Comparison of ENCODE assay signal across 9 cellular contexts in the genomic region with DNA sequence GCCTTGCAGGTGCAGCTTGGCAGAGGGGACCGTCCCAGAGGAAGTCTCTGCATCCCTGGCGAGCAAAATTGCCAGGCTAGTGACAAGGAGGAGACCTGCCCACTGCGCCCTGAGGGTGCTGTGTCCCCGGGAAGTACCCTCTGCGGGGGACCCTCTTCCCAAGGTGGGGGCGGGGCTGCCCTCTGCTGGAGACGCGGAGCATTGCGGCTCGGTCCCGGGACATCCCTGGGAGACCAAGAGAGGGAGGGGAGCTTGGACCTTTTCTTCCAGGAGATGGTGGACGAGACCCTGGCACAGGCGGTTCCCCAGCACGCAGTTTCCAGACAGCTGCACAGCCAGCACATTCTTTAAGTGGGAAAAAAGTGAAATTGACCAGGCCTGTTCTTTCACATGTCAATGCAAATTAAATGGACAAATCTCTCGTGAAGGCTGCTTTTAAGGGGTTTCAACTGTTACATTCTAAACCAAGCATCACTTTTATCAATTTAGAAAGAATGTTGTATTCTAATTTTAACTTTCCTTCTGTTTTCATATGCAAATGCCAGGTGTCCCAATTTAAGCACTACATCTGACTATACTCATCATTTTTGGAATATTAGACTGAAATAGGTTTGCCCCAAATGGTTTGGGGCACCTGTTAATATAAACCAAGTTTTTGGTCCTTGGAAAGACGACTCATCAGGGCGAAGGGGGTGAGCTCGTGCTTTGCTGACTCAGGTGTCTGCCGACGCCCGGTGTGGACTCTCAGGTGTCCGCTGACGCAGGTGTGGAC.
DNase-seq lines count a peak whose midpoint lies in the region; ATAC-seq, FAIRE-seq and TF ChIP-seq lines count a peak whose summit lies in the region.
"Had no signal": no experiment of that assay in that cellular context is flagged by ENCODE, and none has a peak within 500 bp of the region (broad histone marks: within the 10 kb centered on the region; RNA-seq: fewer than 3 reads in every experiment).

No MANE protein-coding gene starts in this region.

- H3K79me2 ChIP-seq in KMS-11 (ENCODE audit: insufficient read depth, low read depth): no peaks in the 10 kb centered on the region

- ATAC-seq in activated CD8-positive, alpha-beta T cell treated with anti-CD3 and anti-CD28 coated beads, Interleukin-2, amount 10 ng/mL, durations not matched to agents 7 days and 5 days: no peak
- ATAC-seq in HG03045 (IDR thresholded peaks at IDR 0.05; ENCODE audit: unreplicated experiment): no peak

- FAIRE-seq in RCC 7860 (lab: Jason Lieb, UNC): no peak

- TF ChIP-seq CTCF in KMS-11 (conservative IDR thresholded peaks at IDR 0.05; ENCODE audit: low read depth, low read length) (peak; percentile 66), epithelial cell of esophagus (IDR thresholded peaks at IDR 0.05; ENCODE audit: insufficient read depth, low read depth, low read length, missing control alignments) (peak; percentile 64), progenitor cell of endocrine pancreas (IDR thresholded peaks at IDR 0.05; ENCODE audit: unreplicated experiment) (peak; percentile 90)

- H3K27ac Mint-ChIP-seq in activated CD8-positive, alpha-beta T cell treated with anti-CD3 and anti-CD28 coated beads, Interleukin-2, amount 10 ng/mL, durations not matched to agents 7 days and 5 days: no peak overlapping the region
- H3K27ac Mint-ChIP-seq in progenitor cell of endocrine pancreas: no peak overlapping the region
- H3K27ac Mint-ChIP-seq: T-helper 1 cell treated with Interleukin-12 subunit alpha and Interleukin-12 subunit beta and Interleukin-4 antibody, amounts not matched to agents 30 μg/mL and 1 μg/mL, for 36 hours had no signal

- no peak overlapping the region for H3K4me3 Mint-ChIP-seq in activated CD8-positive, alpha-beta T cell treated with anti-CD3 and anti-CD28 coated beads, Interleukin-2, amount 10 ng/mL, durations not matched to agents 7 days and 5 days
- no peak overlapping the region for H3K4me3 Mint-ChIP-seq in progenitor cell of endocrine pancreas (ENCODE audit: low read depth)
- H3K4me3 Mint-ChIP-seq: T-helper 1 cell treated with Interleukin-12 subunit alpha and Interleukin-12 subunit beta and Interleukin-4 antibody, amounts not matched to agents 30 μg/mL and 1 μg/mL, for 36 hours had no signal

- H3K4me1 Mint-ChIP-seq in activated CD8-positive, alpha-beta T cell treated with anti-CD3 and anti-CD28 coated beads, Interleukin-2, amount 10 ng/mL, durations not matched to agents 7 days and 5 days (ENCODE audit: low read depth): no peaks in the 10 kb centered on the region
- H3K4me1 Mint-ChIP-seq in progenitor cell of endocrine pancreas (ENCODE audit: low read depth): no peaks in the 10 kb centered on the region

- no peaks in the 10 kb centered on the region for H3K36me3 ChIP-seq in KMS-11 (ENCODE audit: insufficient read depth)

- H3K4me3 ChIP-seq in KMS-11 (IDR thresholded peaks at IDR 0.05; ENCODE audit: insufficient read depth, low read depth, low read length) (no peak overlapping the region), epithelial cell of esophagus (ENCODE audit: low read length) (no peak overlapping the region)

- H3K27ac ChIP-seq in KMS-11: no peak overlapping the region

- DNase-seq in DMS79 treated with DMSO at 0.1 percent for 48 hours (lab: John Stamatoyannopoulos, UW) (peak; percentile 36), epithelial cell of esophagus (ENCODE audit: low read depth) (no peak), progenitor cell of endocrine pancreas (ENCODE audit: low spot score, unreplicated experiment) (peak; percentile 79), NK-92 (lab: John Stamatoyannopoulos, UW; ENCODE audit: unreplicated experiment) (no peak), RCC 7860 (ENCODE audit: low spot score) (no peak)
- DNase-seq in activated CD8-positive, alpha-beta T cell treated with anti-CD3 and anti-CD28 coated beads, Interleukin-2, amount 10 ng/mL, durations not matched to agents 7 days and 5 days: peak; percentile 51

- POLR2A ChIA-PET in activated CD8-positive, alpha-beta T cell treated with anti-CD3 and anti-CD28 coated beads, Interleukin-2, amount 10 ng/mL, durations not matched to agents 7 days and 5 days (lab: Charles Lee): no interaction called here

- H3K27me3 ChIP-seq in KMS-11 (ENCODE audit: insufficient read depth, low read depth): no peaks in the 10 kb centered on the region

- CTCF ChIA-PET in activated CD8-positive, alpha-beta T cell treated with anti-CD3 and anti-CD28 coated beads, Interleukin-2, amount 10 ng/mL, durations not matched to agents 7 days and 5 days (lab: Charles Lee): interaction anchor here (1.0 to 2.6 kb wide), 5 partner anchors 11 to 87 kb away, joined by 3 to 19 read pairs (median 4); no protein-coding TSS in a partner anchor

- no peak overlapping the region for H2AFZ ChIP-seq in KMS-11 (ENCODE audit: low read depth)

- no peaks in the 10 kb centered on the region for H3K9me3 Mint-ChIP-seq in activated CD8-positive, alpha-beta T cell treated with anti-CD3 and anti-CD28 coated beads, Interleukin-2, amount 10 ng/mL, durations not matched to agents 7 days and 5 days (ENCODE audit: insufficient read depth)
- no peaks in the 10 kb centered on the region for H3K9me3 Mint-ChIP-seq in progenitor cell of endocrine pancreas (ENCODE audit: low read depth)
- H3K9me3 Mint-ChIP-seq: T-helper 1 cell treated with Interleukin-12 subunit alpha and Interleukin-12 subunit beta and Interleukin-4 antibody, amounts not matched to agents 30 μg/mL and 1 μg/mL, for 36 hours had no signal

- no peaks in the 10 kb centered on the region for H3K4me1 ChIP-seq in KMS-11 (ENCODE audit: low read depth, poor library complexity, severe bottlenecking)

- no peaks in the 10 kb centered on the region for H4K20me1 ChIP-seq in KMS-11 (ENCODE audit: insufficient read depth)

- H3K9ac ChIP-seq in KMS-11: no peak overlapping the region

- no peak overlapping the region for H3K4me2 ChIP-seq in KMS-11

- no peaks in the 10 kb centered on the region for H3K36me3 Mint-ChIP-seq in activated CD8-positive, alpha-beta T cell treated with anti-CD3 and anti-CD28 coated beads, Interleukin-2, amount 10 ng/mL, durations not matched to agents 7 days and 5 days (ENCODE audit: low read depth)
- H3K36me3 Mint-ChIP-seq in progenitor cell of endocrine pancreas (ENCODE audit: insufficient read depth): no peaks in the 10 kb centered on the region

- no peaks in the 10 kb centered on the region for H3K27me3 Mint-ChIP-seq in activated CD8-positive, alpha-beta T cell treated with anti-CD3 and anti-CD28 coated beads, Interleukin-2, amount 10 ng/mL, durations not matched to agents 7 days and 5 days (ENCODE audit: low read depth)
- H3K27me3 Mint-ChIP-seq in progenitor cell of endocrine pancreas: no peaks in the 10 kb centered on the region

Comparison
In these comparisons a context has a peak if more than half of its experiments do, and no peak if none do; other contexts are left out.
1. DNase-seq: peak in DMS79 treated with DMSO at 0.1 percent for 48 hours (single experiment), activated CD8-positive, alpha-beta T cell treated with anti-CD3 and anti-CD28 coated beads, Interleukin-2, amount 10 ng/mL, durations not matched to agents 7 days and 5 days (single experiment) and progenitor cell of endocrine pancreas (single experiment); none in epithelial cell of esophagus (single experiment), NK-92 (single experiment) and RCC 7860 (single experiment).
2. Peak in every context shown above with its lines, with median percentiles within 50 percentile points of each other: CTCF ChIP-seq.